ENCODE assay signal across 8 cellular contexts in the genomic region with DNA sequence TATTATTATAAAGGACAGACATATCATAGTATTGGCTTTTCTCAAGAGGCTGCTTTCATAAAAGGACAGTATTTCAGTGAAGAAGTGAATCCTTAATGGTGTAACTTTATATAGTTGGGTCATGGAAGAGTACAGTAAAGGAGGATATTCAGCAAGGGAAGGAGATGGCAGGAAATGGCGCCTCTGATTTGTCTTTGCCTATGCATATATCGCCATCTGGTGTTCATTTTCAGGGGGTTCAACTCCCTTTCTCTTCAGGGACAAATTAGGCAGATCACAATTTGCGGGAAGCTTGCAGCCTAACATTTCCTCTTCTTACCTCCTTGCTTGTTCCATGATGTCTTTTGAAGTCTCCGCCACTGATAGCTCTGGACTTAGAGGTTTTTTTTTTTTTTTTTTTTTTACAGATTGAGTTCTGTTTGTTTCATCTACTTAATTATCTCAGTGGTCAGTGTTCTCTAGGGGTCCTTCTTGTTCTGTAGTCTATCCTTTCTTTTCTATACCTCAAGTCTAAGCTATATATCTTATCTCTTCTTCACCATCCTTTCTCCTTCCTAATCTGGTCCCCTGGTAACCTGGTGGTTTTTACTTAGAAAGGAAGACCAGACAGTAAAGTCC. TPM values are rescaled to one million over a fixed set of nuclear protein-coding genes. Genes with fewer than 3 reads are reported as not detected.
A peak's percentile ranks its signal among the peaks of the same experiment; 100 is the strongest.
DNase-seq lines count a peak whose midpoint lies in the region; ATAC-seq and TF ChIP-seq lines count a peak whose summit lies in the region.

No MANE protein-coding gene starts in this region.

- peak; percentile 95 for TF ChIP-seq CTCF in foreskin keratinocyte (conservative IDR thresholded peaks at IDR 0.05)

- TF ChIP-seq RAD21 in Ishikawa (IDR thresholded peaks at IDR 0.05; ENCODE audit: low read depth), result peak; percentile 97

- TF ChIP-seq EP300 in Ishikawa (IDR thresholded peaks at IDR 0.05; ENCODE audit: borderline replicate concordance), result no peak

- DNase-seq in stimulated activated CD4-positive, alpha-beta T cell treated with anti-CD3 and anti-CD28 coated beads, Interleukin-2, amount 100 ng/mL, for 24 hours, result peak; percentile 21 to 51
- no peak for DNase-seq in stimulated activated CD4-positive, alpha-beta T cell treated with anti-CD3 and anti-CD28 coated beads, Interleukin-1b, Interleukin-23, amount 100 ng/mL, for 48 hours
- DNase-seq in NOMO-1 treated with DMSO at 0.1 percent for 48 hours (lab: John Stamatoyannopoulos, UW; ENCODE audit: unreplicated experiment), result peak; percentile 80
- peak; percentile 43 for DNase-seq in activated gamma-delta T cell treated with anti-CD3 and anti-CD28 coated beads, Interleukin-2, amount 50 U/mL, for 16 hours (ENCODE audit: low read depth)
- DNase-seq in foreskin keratinocyte, result peak in 1 of 2 donors; percentile 64
- DNase-seq in non-pigmented ciliary epithelial cell (ENCODE audit: low read depth), result peak; percentile 43

- no peak overlapping the region for H3K27ac ChIP-seq in foreskin keratinocyte

- ATAC-seq in foreskin keratinocyte, result peak; percentile 72
- ATAC-seq in GM18873 (IDR thresholded peaks at IDR 0.05; ENCODE audit: low FRiP score, unreplicated experiment), result no peak

- H3K4me1 ChIP-seq in foreskin keratinocyte, result peaks cover 10% of the 10 kb centered on the region

- no peaks in the 10 kb centered on the region for H3K27me3 ChIP-seq in foreskin keratinocyte

TF ChIP-seq in Ishikawa, 13 proteins besides CTCF, POLR2A, EP300 and RAD21:
- TF ChIP-seq YY1 (IDR thresholded peaks at IDR 0.05; ENCODE audit: low read depth), result peak; percentile 86
- no peak for TF ChIP-seq TEAD4 (IDR thresholded peaks at IDR 0.05)

RNA-seq across cellular contexts. Expression of a gene that starts 21.8 kb away (rescaled TPM):
- total RNA-seq in foreskin keratinocyte, result 98.5 and 125 TPM in 2 replicates
- 52.6 and 68.8 TPM in 2 replicates for polyA plus RNA-seq in foreskin keratinocyte
